In the genomic region with DNA sequence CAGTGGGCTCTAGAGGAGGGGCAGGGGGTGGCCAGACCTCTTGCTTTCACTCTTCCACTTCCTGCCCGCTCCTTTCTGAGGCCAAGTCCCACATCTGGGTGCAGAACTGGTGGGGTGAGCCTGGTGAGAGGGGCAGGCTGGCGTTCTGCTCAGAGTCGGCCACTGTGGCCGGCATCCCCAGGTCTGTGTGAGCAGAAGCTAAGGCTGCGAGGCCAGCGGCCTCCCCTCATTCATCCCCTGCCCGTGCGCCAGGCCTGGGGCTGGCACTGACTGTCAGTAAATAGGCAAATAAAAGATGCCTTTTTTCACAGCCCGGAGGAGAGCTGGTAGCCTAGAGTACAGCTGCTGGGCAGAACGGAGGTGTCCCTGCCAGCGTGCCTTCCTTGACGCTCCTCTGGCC, we compare ENCODE assay signal across 9 cellular contexts. TPM values are rescaled to one million over a fixed set of nuclear protein-coding genes. Genes with fewer than 3 reads are reported as not detected.
DNase-seq lines count a peak whose midpoint lies in the region; ATAC-seq and TF ChIP-seq lines count a peak whose summit lies in the region.
"Had no signal": no experiment of that assay in that cellular context is flagged by ENCODE, and none has a peak within 500 bp of the region (broad histone marks: within the 10 kb centered on the region; RNA-seq: fewer than 3 reads in every experiment).

No MANE protein-coding gene starts in this region.

- H3K27me3 ChIP-seq in spleen (replicated peaks in 1 of 7) (peaks cover 0 to 35% (median 0%) of the 10 kb centered on the region in 7 donors), adrenal gland (no peaks in the 10 kb centered on the region)

- peaks cover 7 to 80% (median 48%) of the 10 kb centered on the region in 6 donors for H3K4me1 ChIP-seq in spleen
- H3K4me1 ChIP-seq in adrenal gland (replicated peaks in 1 of 2) = peaks cover 0 to 14% of the 10 kb centered on the region in 2 donors

- H3K27ac ChIP-seq in spleen (no peak overlapping the region), adrenal gland (no peak overlapping the region)

- no peak overlapping the region for H3K27ac Mint-ChIP-seq in T-helper 2 cell treated with Interferon-gamma antibody and Interleukin-4, amounts not matched to agents 5 μg/mL and 100 μg/mL, for 36 hours
- peak overlapping the region; percentile 70 for H3K27ac Mint-ChIP-seq in activated B cell treated with CpG ODN at 0.5 μM for 24 hours

- no peak for DNase-seq in T-helper 2 cell treated with Interferon-gamma antibody and Interleukin-4, amounts not matched to agents 5 μg/mL and 100 μg/mL, for 36 hours (ENCODE audit: low spot score)
- DNase-seq in T-helper 2 cell (no peak), activated B cell treated with CpG ODN at 0.5 μM for 24 hours (no peak), foreskin fibroblast (no peak), spleen (no peak), adrenal gland (no peak)
- DNase-seq: stimulated activated CD4-positive, alpha-beta T cell treated with anti-CD3 and anti-CD28 coated beads, Interleukin-4, amount 100 ng/mL, for 1 hour had no signal

- TF ChIP-seq CTCF in activated B cell treated with CpG ODN at 0.5 μM for 24 hours (IDR thresholded peaks at IDR 0.05) (no peak), foreskin fibroblast (IDR thresholded peaks at IDR 0.05; ENCODE audit: low read depth, low read length) (no peak), spleen (IDR thresholded peaks at IDR 0.05 in 8 of 11, conservative IDR thresholded peaks at IDR 0.05 in 3 of 11) (no peak), adrenal gland (IDR thresholded peaks at IDR 0.05) (no peak)

- ATAC-seq in activated B cell treated with CpG ODN at 0.5 μM for 24 hours (ENCODE audit: low read depth) = no peak
- no peak for ATAC-seq in GM21360 (IDR thresholded peaks at IDR 0.05; ENCODE audit: unreplicated experiment)
- no peak for ATAC-seq in GM21786 (IDR thresholded peaks at IDR 0.05; ENCODE audit: unreplicated experiment)

- no peaks in the 10 kb centered on the region for H3K4me1 Mint-ChIP-seq in T-helper 2 cell treated with Interferon-gamma antibody and Interleukin-4, amounts not matched to agents 5 μg/mL and 100 μg/mL, for 36 hours (ENCODE audit: low read depth)
- peaks cover 82% of the 10 kb centered on the region for H3K4me1 Mint-ChIP-seq in activated B cell treated with CpG ODN at 0.5 μM for 24 hours

- H3K9me3 ChIP-seq in spleen (no peaks in the 10 kb centered on the region), adrenal gland (replicated peaks in 1 of 3) (no peaks in the 10 kb centered on the region)

- H3K36me3 ChIP-seq in spleen (peaks cover 0 to 5% (median 0%) of the 10 kb centered on the region in 6 donors), adrenal gland (replicated peaks in 1 of 2) (no peaks in the 10 kb centered on the region)

- 83 to 94% (median 88%) methylated on average over 12 of the region's 12 CpGs for WGBS in spleen, 5 donors
- WGBS in adrenal gland, 4 donors = 87 to 96% (median 92%) methylated on average over 10 to 12 of the region's 12 CpGs

- peak overlapping the region; percentile 84 for H3K4me3 Mint-ChIP-seq in T-helper 2 cell treated with Interferon-gamma antibody and Interleukin-4, amounts not matched to agents 5 μg/mL and 100 μg/mL, for 36 hours
- H3K4me3 Mint-ChIP-seq in activated B cell treated with CpG ODN at 0.5 μM for 24 hours = peak overlapping the region; percentile 81

- no peaks in the 10 kb centered on the region for H3K36me3 Mint-ChIP-seq in T-helper 2 cell treated with Interferon-gamma antibody and Interleukin-4, amounts not matched to agents 5 μg/mL and 100 μg/mL, for 36 hours (ENCODE audit: low read depth)
- H3K36me3 Mint-ChIP-seq in activated B cell treated with CpG ODN at 0.5 μM for 24 hours (ENCODE audit: low read depth) = peaks cover 2% of the 10 kb centered on the region

- POLR2A ChIA-PET in activated B cell treated with CpG ODN at 0.5 μM for 24 hours (lab: Charles Lee) = interaction anchor here (0.7 to 3.4 kb wide), 5 partner anchors 23 to 86 kb away, joined by 3 to 21 read pairs (median 4); partner anchors contain the start of gene TCF25

- TF ChIP-seq POLR2A in spleen (IDR thresholded peaks at IDR 0.05) (no peak), adrenal gland (IDR thresholded peaks at IDR 0.05) (no peak)

- H3K9me3 Mint-ChIP-seq in T-helper 2 cell treated with Interferon-gamma antibody and Interleukin-4, amounts not matched to agents 5 μg/mL and 100 μg/mL, for 36 hours = no peaks in the 10 kb centered on the region
- H3K9me3 Mint-ChIP-seq in activated B cell treated with CpG ODN at 0.5 μM for 24 hours = no peaks in the 10 kb centered on the region

- H3K27me3 Mint-ChIP-seq in T-helper 2 cell treated with Interferon-gamma antibody and Interleukin-4, amounts not matched to agents 5 μg/mL and 100 μg/mL, for 36 hours (ENCODE audit: low read depth) = peaks cover 36% of the 10 kb centered on the region
- H3K27me3 Mint-ChIP-seq in activated B cell treated with CpG ODN at 0.5 μM for 24 hours = peaks cover 4% of the 10 kb centered on the region

- CTCF ChIA-PET in activated B cell treated with CpG ODN at 0.5 μM for 24 hours (lab: Charles Lee) = interaction anchor here (0.6 to 0.7 kb wide), 2 partner anchors 31 to 68 kb away, joined by 3 read pairs; partner anchors contain the start of gene MC1R

- H3K4me3 ChIP-seq in foreskin fibroblast (ENCODE audit: low read depth in 1 of 2, low read length in 2 of 2) = peak overlapping the region; percentile 65 to 67
- peak overlapping the region in 7 of 8 donors; percentile 48 to 78 (median 54) for H3K4me3 ChIP-seq in spleen
- peak overlapping the region in 1 of 4 donors; percentile 78 for H3K4me3 ChIP-seq in adrenal gland

- intact Hi-C loops in activated B cell treated with CpG ODN at 0.5 μM for 24 hours (cut with micrococcal nuclease) = loop anchor here (5.0 kb wide), 1 partner anchor 58 kb away; no protein-coding TSS in a partner anchor
- intact Hi-C loops in spleen (cut with DNase I; ENCODE audit: low total_unique reads) = no loop called here
- intact Hi-C loops in adrenal gland (cut with DNase I) = no loop called here

RNA-seq across cellular contexts. Expression of gene DEF8, which starts 1.2 kb away (rescaled TPM):
- 45.2 and 51.5 TPM in 2 replicates for total RNA-seq in activated B cell treated with CpG ODN at 0.5 μM for 24 hours
- total RNA-seq in spleen = 100 to 1,000 TPM in 1 of 7 donors, 10 to 100 TPM in 6; 55.3 to 104 (median 72.4) TPM
- 10 to 100 TPM; 25.7 to 38.0 (median 33.8) TPM for polyA plus RNA-seq in spleen
- 10 to 100 TPM; 44.2 to 95.0 (median 62.7) TPM for total RNA-seq in adrenal gland
- polyA plus RNA-seq in adrenal gland = 10 to 100 TPM; 21.4 to 89.1 (median 89.0) TPM

RNA-seq across cellular contexts. Expression of gene TUBB3, which starts 26.6 kb away (rescaled TPM):
- total RNA-seq in activated B cell treated with CpG ODN at 0.5 μM for 24 hours = 0.33 and 0.42 TPM in 2 replicates
- 1 to 10 TPM in 3 of 7 donors, under 1 TPM in 2, not detected in 2; 0.43 to 2.4 (median 1.4) TPM for total RNA-seq in spleen
- 1 to 10 TPM in 1 of 3 donors, under 1 TPM in 2; 0.41 to 4.3 (median 0.80) TPM for polyA plus RNA-seq in spleen
- total RNA-seq in adrenal gland = 10 to 100 TPM in 7 of 8 donors, 1 to 10 TPM in 1; 6.4 to 63.8 (median 18.2) TPM
- 10 to 100 TPM; 12.5 to 13.2 (median 12.9) TPM for polyA plus RNA-seq in adrenal gland

RNA-seq across cellular contexts. Expression of gene MC1R, which starts 31.1 kb away (rescaled TPM):
- total RNA-seq in activated B cell treated with CpG ODN at 0.5 μM for 24 hours (4.8 and 6.8 TPM in 2 replicates), spleen (10 to 100 TPM in 1 of 7 donors, 1 to 10 TPM in 6; 3.0 to 12.5 (median 7.8) TPM), adrenal gland (1 to 10 TPM in 7 of 8 donors, under 1 TPM in 1; 0.72 to 8.2 (median 5.7) TPM)
- polyA plus RNA-seq in spleen (1 to 10 TPM; 2.4 to 3.2 (median 2.6) TPM), adrenal gland (10 to 100 TPM in 2 of 3 donors, under 1 TPM in 1; 0.55 to 20.4 (median 10.0) TPM)
